ENCODE assay signal across 6 cellular contexts in genomic region chr9:104099630-104100029, GRCh38.
"Had no signal": no experiment of that assay in that cellular context is flagged by ENCODE, and none has a peak within 500 bp of the region (broad histone marks: within the 10 kb centered on the region; RNA-seq: fewer than 3 reads in every experiment).

No MANE protein-coding gene starts in this region.

- H3K27ac ChIP-seq: HL-60 had no signal

- FAIRE-seq: HepG2, HTR-8/SVneo had no signal

- DNase-seq: IMR-90, KBM-7, KG1 had no signal

- ATAC-seq: HepG2 had no signal
